ENCODE assay signal across 1 cellular context in the genomic region with DNA sequence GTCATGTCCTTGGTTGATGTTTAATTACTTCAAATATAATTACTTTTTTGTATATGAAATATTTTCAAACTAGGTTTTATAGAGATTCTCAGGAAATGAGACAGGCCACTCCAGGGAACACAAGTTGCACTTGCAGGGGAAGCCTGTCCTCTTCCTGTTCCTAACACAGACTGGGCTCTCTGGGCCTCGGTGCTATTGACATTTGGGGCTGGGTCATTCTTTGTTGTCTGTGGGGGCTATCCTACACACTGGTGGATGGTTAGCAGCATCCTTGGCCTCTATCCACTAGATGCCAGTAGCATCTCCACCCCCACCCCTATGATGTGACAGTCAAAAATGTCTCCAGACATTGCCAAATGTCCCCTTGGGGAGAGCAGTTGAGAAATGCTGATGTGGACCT.
TF ChIP-seq lines count a peak whose summit lies in the region.

No MANE protein-coding gene starts in this region.

TF ChIP-seq in GM23338, 12 proteins besides CTCF, POLR2A, EP300 and RAD21 (continued from another document):
- no peak for TF ChIP-seq ZNF462 (CRISPR knock-in tag; IDR thresholded peaks at IDR 0.05)
- no peak for TF ChIP-seq REST (IDR thresholded peaks at IDR 0.05; ENCODE audit: unreplicated experiment)
- no peak for TF ChIP-seq EZH2phosphoT487 (IDR thresholded peaks at IDR 0.05; ENCODE audit: unreplicated experiment)
- no peak for TF ChIP-seq ZNF331 (CRISPR knock-in tag; IDR thresholded peaks at IDR 0.05; ENCODE audit: low read depth)
- no peak for TF ChIP-seq STAT1 (IDR thresholded peaks at IDR 0.05; ENCODE audit: unreplicated experiment)
- TF ChIP-seq EZH2 (IDR thresholded peaks at IDR 0.05; ENCODE audit: low read depth, unreplicated experiment), result no peak
- TF ChIP-seq ZNF114 (CRISPR knock-in tag; IDR thresholded peaks at IDR 0.05), result no peak
- no peak for TF ChIP-seq CREB1 (CRISPR knock-in tag; IDR thresholded peaks at IDR 0.05; ENCODE audit: low read depth)
- no peak for TF ChIP-seq NANOG (IDR thresholded peaks at IDR 0.05; ENCODE audit: borderline replicate concordance)
- no peak for TF ChIP-seq JUNB (IDR thresholded peaks at IDR 0.05; ENCODE audit: unreplicated experiment)
TF ChIP-seq in GM23338: peak in this region for 0.
